35 cellular contexts compared by ENCODE assay signal in genomic region chr1:36608272-36608671, GRCh38.
DNase-seq lines count a peak whose midpoint lies in the region; ATAC-seq, FAIRE-seq and TF ChIP-seq lines count a peak whose summit lies in the region.
"Had no signal": no experiment of that assay in that cellular context is flagged by ENCODE, and none has a peak within 500 bp of the region (broad histone marks: within the 10 kb centered on the region; RNA-seq: fewer than 3 reads in every experiment).

No MANE protein-coding gene starts in this region.

- H3K27ac Mint-ChIP-seq in type B pancreatic cell: no peak overlapping the region
- H3K27ac Mint-ChIP-seq: B cell; CD14-positive monocyte; CD4-positive, alpha-beta T cell; CD4-positive, CD25-positive, alpha-beta regulatory T cell; CD8-positive, alpha-beta T cell had no signal

- ATAC-seq in K562: no peak
- ATAC-seq: CD8-positive, alpha-beta T cell had no signal

- peaks cover 9% of the 10 kb centered on the region for H3K27me3 Mint-ChIP-seq in type B pancreatic cell

- H3K4me2 ChIP-seq in Karpas-422 (ENCODE audit: low read depth, low read length, poor library complexity, severe bottlenecking) (no peak overlapping the region), K562 (ENCODE audit: insufficient read depth, low read length) (no peak overlapping the region)
- H3K4me2 ChIP-seq: A549 had no signal

- H3K4me3 ChIP-seq in HEK293 (ENCODE audit: low read depth, low read length) (no peak overlapping the region), Karpas-422 (ENCODE audit: low read length) (no peak overlapping the region), K562 (no peak overlapping the region)
- H3K4me3 ChIP-seq: A549; BLaER1; BLaER1 treated with 17β-estradiol and CSF1 and Interleukin-3, amounts not matched to agents 10 nM and 100 nM had no signal

- H3K4me1 ChIP-seq in HEK293 (ENCODE audit: control insufficient read depth, insufficient read depth, low read length): no peaks in the 10 kb centered on the region
- peaks cover 49% of the 10 kb centered on the region for H3K4me1 ChIP-seq in Karpas-422 (ENCODE audit: low read length)
- H3K4me1 ChIP-seq in K562 (replicated peaks in 1 of 2; ENCODE audit: control insufficient read depth in 2 of 2, insufficient read depth in 2 of 2, low read length in 2 of 2): no peaks in the 10 kb centered on the region
- H3K4me1 ChIP-seq: A549, BE2C, Caco-2 had no signal

- H3K9ac ChIP-seq in Karpas-422 (ENCODE audit: low read length) (no peak overlapping the region), K562 (ENCODE audit: insufficient read depth in 1 of 2, low read depth in 2 of 2, low read length in 2 of 2) (no peak overlapping the region)
- H3K9ac ChIP-seq: BLaER1; BLaER1 treated with 17β-estradiol and CSF1 and Interleukin-3, amounts not matched to agents 10 nM and 100 nM had no signal

- H3K4me3 Mint-ChIP-seq in type B pancreatic cell: no peak overlapping the region
- H3K4me3 Mint-ChIP-seq: B cell; CD14-positive monocyte; CD4-positive, alpha-beta memory T cell; CD4-positive, alpha-beta T cell; CD4-positive, CD25-positive, alpha-beta regulatory T cell; CD8-positive, alpha-beta T cell had no signal

- intact Hi-C loops in K562 (cut with micrococcal nuclease): no loop called here

- FAIRE-seq in K562 (lab: Jason Lieb, UNC): no peak
- FAIRE-seq: A204.1, A549, D721Med had no signal

- no peaks in the 10 kb centered on the region for H4K20me1 ChIP-seq in Karpas-422 (ENCODE audit: insufficient read depth, low read depth, low read length)
- no peaks in the 10 kb centered on the region; the same call in 1 of the 2 replicates for H4K20me1 ChIP-seq in K562 (replicated peaks; ENCODE audit: control insufficient read depth, insufficient read depth, low read length)
- H4K20me1 ChIP-seq: BLaER1; BLaER1 treated with 17β-estradiol and CSF1 and Interleukin-3, amounts not matched to agents 10 nM and 100 nM had no signal

- no peak for TF ChIP-seq CTCF in HEK293 (tag by site-specific recombination; IDR thresholded peaks at IDR 0.05)
- TF ChIP-seq CTCF in K562 (IDR thresholded peaks at IDR 0.05 in 2 of 3, conservative IDR thresholded peaks at IDR 0.05 in 1 of 3; ENCODE audit: insufficient read depth in 2 of 3, low read depth in 1 of 3, low read length in 3 of 3): no peak
- TF ChIP-seq CTCF in type B pancreatic cell (conservative IDR thresholded peaks at IDR 0.05): no peak

- DNase-seq in Karpas-422: no peak
- no peak for DNase-seq in K562 (ENCODE audit: extremely low read depth in 1 of 4, low spot score in 3 of 4)
- no peak for DNase-seq in activated CD4-positive, alpha-beta T cell treated with anti-CD3 and anti-CD28 coated beads for 48 hours
- no peak for DNase-seq in NOMO-1 (lab: John Stamatoyannopoulos, UW; ENCODE audit: unreplicated experiment in 2 of 2)
- no peak for DNase-seq in type B pancreatic cell (ENCODE audit: extremely low spot score, unreplicated experiment)
- DNase-seq: 8988T; ACHN; AML-193; BE2C; C1 segment of cervical spinal cord; Caco-2; Calu3; CD4-positive, alpha-beta memory T cell; CD4-positive, alpha-beta T cell; CD4-positive, CD25-positive, alpha-beta regulatory T cell; CD8-positive, alpha-beta memory T cell; CD8-positive, alpha-beta T cell; COR-L47; DMS 273 treated with DMSO at 0.1 percent for 48 hours; DMS153; DMS53; DMS79; DMS79 treated with DMSO at 0.1 percent for 48 hours; DND-41; EL had no signal

- no peaks in the 10 kb centered on the region for H3K9me3 ChIP-seq in HEK293 (ENCODE audit: control insufficient read depth, insufficient read depth, low read depth, low read length)
- H3K9me3 ChIP-seq in Karpas-422 (ENCODE audit: low read length): no peaks in the 10 kb centered on the region
- no peaks in the 10 kb centered on the region for H3K9me3 ChIP-seq in K562 (replicated peaks; ENCODE audit: control insufficient read depth, insufficient read depth, low read depth, low read length)
- H3K9me3 ChIP-seq: A549; BE2C; BLaER1; BLaER1 treated with 17β-estradiol and CSF1 and Interleukin-3, amounts not matched to agents 10 nM and 100 nM; Caco-2 had no signal

- WGBS in K562 (ENCODE audit: insufficient coverage, low coverage, missing lambda C conversion rate): 0% methylated on average over 1 of the region's 1 CpG

- POLR2A ChIA-PET in HEK293 (lab: Yijun Ruan, JAX): no interaction called here
- POLR2A ChIA-PET in K562 (lab: Yijun Ruan, JAX): interaction anchor here (0.6 kb wide), 1 partner anchor 779 kb away, joined by 3 read pairs; no protein-coding TSS in a partner anchor

- CTCF ChIA-PET in HEK293 (lab: Yijun Ruan, JAX) (interaction anchor here (0.9 to 2.7 kb wide), 6 partner anchors 11 to 92 kb away, joined by 3 to 21 read pairs (median 6); no protein-coding TSS in a partner anchor), K562 (lab: Yijun Ruan, JAX; ENCODE audit: low intra/inter-chr PET ratio) (no interaction called here)

- H3K27ac ChIP-seq in HEK293 (ENCODE audit: extremely low read depth, low read depth, low read length) (no peak overlapping the region), Karpas-422 (ENCODE audit: low read length) (peak overlapping the region; percentile 86), K562 (ENCODE audit: extremely low read depth, low read depth, low read length) (no peak overlapping the region)
- H3K27ac ChIP-seq: 22Rv1; A549; BLaER1; BLaER1 treated with 17β-estradiol and CSF1 and Interleukin-3, amounts not matched to agents 10 nM and 100 nM; C4-2B had no signal

- in situ Hi-C loops in K562 (cut with MboI): no loop called here

- H3K9me3 Mint-ChIP-seq in type B pancreatic cell: no peaks in the 10 kb centered on the region
- H3K9me3 Mint-ChIP-seq: CD14-positive monocyte; CD4-positive, alpha-beta T cell; CD8-positive, alpha-beta memory T cell; CD8-positive, alpha-beta T cell had no signal

- H3K27me3 ChIP-seq in Karpas-422 (ENCODE audit: low read length): no peaks in the 10 kb centered on the region
- peaks cover 0 to 8% of the 10 kb centered on the region in 2 experiments; a peak in 1 of 5 replicates for H3K27me3 ChIP-seq in K562 (ENCODE audit: control insufficient read depth in 2 of 2, insufficient read depth in 2 of 2, low read length in 2 of 2)
- H3K27me3 ChIP-seq: BE2C; BLaER1; BLaER1 treated with 17β-estradiol and CSF1 and Interleukin-3, amounts not matched to agents 10 nM and 100 nM had no signal

- no peak overlapping the region for H2AFZ ChIP-seq in Karpas-422 (ENCODE audit: low read length)
- no peak overlapping the region for H2AFZ ChIP-seq in K562 (ENCODE audit: low read depth, low read length)

- TF ChIP-seq RAD21 in K562 (CRISPR knock-in tag; conservative IDR thresholded peaks at IDR 0.05 in 1 of 2, IDR thresholded peaks at IDR 0.05 in 1 of 2): no peak

- H3K36me3 ChIP-seq in HEK293 (ENCODE audit: control insufficient read depth in 2 of 2, insufficient read depth in 1 of 2, low read length in 2 of 2) (no peaks in the 10 kb centered on the region), Karpas-422 (ENCODE audit: insufficient read depth, low read length) (no peaks in the 10 kb centered on the region), K562 (ENCODE audit: control insufficient read depth, insufficient read depth, low read length) (no peaks in the 10 kb centered on the region)
- H3K36me3 ChIP-seq: BE2C; BLaER1; BLaER1 treated with 17β-estradiol and CSF1 and Interleukin-3, amounts not matched to agents 10 nM and 100 nM had no signal

- TF ChIP-seq EP300 in K562 (IDR thresholded peaks at IDR 0.05; ENCODE audit: low read length): no peak

- H3K79me2 ChIP-seq in Karpas-422 (ENCODE audit: low read length) (no peaks in the 10 kb centered on the region), K562 (ENCODE audit: control insufficient read depth, insufficient read depth, low read length) (no peaks in the 10 kb centered on the region)

- TF ChIP-seq POLR2A in K562 (conservative IDR thresholded peaks at IDR 0.05): no peak

- H3K9me1 ChIP-seq in K562 (ENCODE audit: control insufficient read depth, insufficient read depth, low read length): no peaks in the 10 kb centered on the region

- H3K9me2 ChIP-seq in Karpas-422 (replicated peaks; ENCODE audit: insufficient read depth, low read length): no peaks in the 10 kb centered on the region

- H3K36me3 Mint-ChIP-seq in type B pancreatic cell: no peaks in the 10 kb centered on the region
- H3K36me3 Mint-ChIP-seq: CD14-positive monocyte; CD4-positive, alpha-beta memory T cell; CD4-positive, CD25-positive, alpha-beta regulatory T cell; CD8-positive, alpha-beta memory T cell; CD8-positive, alpha-beta T cell had no signal

- peaks cover 5% of the 10 kb centered on the region for H3K4me1 Mint-ChIP-seq in type B pancreatic cell (ENCODE audit: unreplicated experiment)
- H3K4me1 Mint-ChIP-seq: B cell; CD14-positive monocyte; CD4-positive, CD25-positive, alpha-beta regulatory T cell had no signal

- BruUV-seq in K562 (replicated peaks; lab: Mats Ljungman, UMichigan): no TSS peak

TF ChIP-seq in HEK293, 187 proteins besides CTCF, POLR2A, EP300 and RAD21:
- TF ChIP-seq ZNF10 (tag by site-specific recombination; IDR thresholded peaks at IDR 0.05) (peak; percentile 95), ZNF837 (tag by site-specific recombination; IDR thresholded peaks at IDR 0.05) (no peak)

TF ChIP-seq in K562, 482 proteins besides CTCF, POLR2A, EP300 and RAD21:
- TF ChIP-seq KDM1A (IDR thresholded peaks at IDR 0.05) (no peak), ZNF134 (CRISPR knock-in tag; conservative IDR thresholded peaks at IDR 0.05) (peak; percentile 91)
